ENCODE assay signal across 18 cellular contexts in the genomic region with DNA sequence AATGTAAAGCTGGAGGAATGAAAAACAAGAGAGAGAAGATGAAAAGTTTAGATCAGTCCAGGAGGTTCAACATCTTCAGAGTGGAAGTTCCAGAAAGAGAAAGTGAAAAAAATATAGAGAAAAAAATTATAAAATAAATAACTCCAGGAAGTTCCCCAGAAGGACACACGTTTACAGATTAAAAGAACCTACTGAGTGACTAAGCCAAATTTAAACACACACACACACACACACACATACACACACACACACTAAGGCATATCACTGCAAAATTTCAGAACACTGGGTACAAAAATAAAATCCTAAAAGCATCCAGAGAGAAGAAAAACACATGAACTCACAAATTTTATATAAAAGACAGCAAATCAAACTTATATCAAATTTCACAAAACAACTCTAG.
"Had no signal": no experiment of that assay in that cellular context is flagged by ENCODE, and none has a peak within 500 bp of the region (broad histone marks: within the 10 kb centered on the region; RNA-seq: fewer than 3 reads in every experiment).

No MANE protein-coding gene starts in this region.

- H3K4me3 Mint-ChIP-seq: activated naive CD8-positive, alpha-beta T cell treated with anti-CD3 and anti-CD28 coated beads for 36 hours; mesothelial cell of epicardium had no signal

- H3K9me3 ChIP-seq: colonic mucosa, neutrophil, testis, upper lobe of right lung had no signal

- H3K27me3 ChIP-seq: colonic mucosa, testis, upper lobe of right lung had no signal

- H3K4me3 ChIP-seq: colonic mucosa, testis, upper lobe of right lung had no signal

- H3K27ac Mint-ChIP-seq: activated naive CD8-positive, alpha-beta T cell treated with anti-CD3 and anti-CD28 coated beads for 36 hours; mesothelial cell of epicardium; progenitor cell of endocrine pancreas had no signal

- DNase-seq: activated CD4-positive, alpha-beta T cell treated with anti-CD3 and anti-CD28 coated beads for 1 hour; activated CD4-positive, alpha-beta T cell treated with anti-CD3 and anti-CD28 coated beads, Interleukin-2, amount 50 U/mL, for 48 hours; activated gamma-delta T cell treated with Interleukin-2 at 50 U/mL for 16 hours; activated naive CD8-positive, alpha-beta T cell treated with anti-CD3 and anti-CD28 coated beads for 36 hours; activated T-cell treated with anti-CD3 and anti-CD28 coated beads, Interleukin-2, amount 50 U/mL, for 48 hours; anterior cingulate cortex; colonic mucosa; effector CD4-positive, alpha-beta T cell; right cardiac atrium; stimulated activated CD4-positive, alpha-beta T cell treated with anti-CD3 and anti-CD28 coated beads, Interleukin-2, amount 100 ng/mL, for 24 hours; stimulated activated naive CD4-positive, alpha-beta T cell; SW 1271; T-helper 9 cell; testis; upper lobe of right lung had no signal

- H3K36me3 ChIP-seq: colonic mucosa, neutrophil, upper lobe of right lung had no signal

- H3K36me3 Mint-ChIP-seq: activated naive CD8-positive, alpha-beta T cell treated with anti-CD3 and anti-CD28 coated beads for 36 hours; mesothelial cell of epicardium had no signal

- H3K9me3 Mint-ChIP-seq: activated naive CD8-positive, alpha-beta T cell treated with anti-CD3 and anti-CD28 coated beads for 36 hours; mesothelial cell of epicardium had no signal

- H3K27ac ChIP-seq: colonic mucosa, neutrophil, testis, upper lobe of right lung had no signal

- ATAC-seq: right cardiac atrium, upper lobe of right lung had no signal

- H3K4me1 ChIP-seq: colonic mucosa, testis, upper lobe of right lung had no signal
